Comparison of ENCODE assay signal across 11 cellular contexts in the genomic region with DNA sequence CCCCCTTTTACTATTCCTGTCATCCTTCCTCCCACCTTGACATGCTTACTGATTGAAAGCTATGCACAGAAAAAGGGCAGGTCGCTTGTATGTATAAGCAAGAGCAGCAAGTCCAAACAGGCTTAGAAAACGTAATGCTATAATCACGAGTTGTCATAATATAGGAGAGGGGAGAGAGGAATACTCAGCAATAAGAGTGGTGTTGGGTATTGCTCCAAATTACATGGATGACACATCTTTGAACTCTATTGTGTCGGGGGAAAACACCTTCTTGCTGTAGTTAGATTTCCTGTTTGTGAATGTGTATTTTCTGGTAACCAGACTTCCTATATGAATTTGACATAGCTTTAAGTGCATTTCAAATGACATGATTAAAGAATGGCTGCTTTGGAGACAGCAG. TPM values are rescaled to one million over a fixed set of nuclear protein-coding genes. Genes with fewer than 3 reads are reported as not detected.
DNase-seq lines count a peak whose midpoint lies in the region; ATAC-seq and TF ChIP-seq lines count a peak whose summit lies in the region.
"Had no signal": no experiment of that assay in that cellular context is flagged by ENCODE, and none has a peak within 500 bp of the region (broad histone marks: within the 10 kb centered on the region; RNA-seq: fewer than 3 reads in every experiment).

No MANE protein-coding gene starts in this region.

- H3K4me3 ChIP-seq in psoas muscle = no peak overlapping the region
- H3K4me3 ChIP-seq: tibial artery had no signal

- 73 to 74% (median 74%) methylated on average over 4 of the region's 4 CpGs for WGBS in psoas muscle, 3 donors

- no peak for TF ChIP-seq CTCF in psoas muscle (IDR thresholded peaks at IDR 0.05)

- in situ Hi-C loops in ACHN (cut with HindIII; ENCODE audit: low pct_ligation_motif_present, low pct_unique_long_range_greater_than_20kb, low sequenced_read_pairs) = no loop called here

- H3K27ac ChIP-seq in psoas muscle = peak overlapping the region; percentile 27
- H3K27ac ChIP-seq: tibial artery had no signal

- H3K36me3 ChIP-seq in psoas muscle (ENCODE audit: insufficient read depth in 1 of 2, low read depth in 1 of 2) = no peaks in the 10 kb centered on the region
- H3K36me3 ChIP-seq: tibial artery had no signal

- peaks cover 19% of the 10 kb centered on the region for H3K4me1 ChIP-seq in psoas muscle
- H3K4me1 ChIP-seq: tibial artery had no signal

- intact Hi-C loops in psoas muscle (cut with DNase I) = no loop called here

- no peaks in the 10 kb centered on the region for H3K9me3 ChIP-seq in psoas muscle
- H3K9me3 ChIP-seq: tibial artery had no signal

- H3K27me3 ChIP-seq in psoas muscle (ENCODE audit: insufficient read depth in 3 of 3, low read length in 2 of 3) = no peaks in the 10 kb centered on the region
- H3K27me3 ChIP-seq: tibial artery had no signal

- no peak for DNase-seq in activated CD4-positive, CD25-positive, alpha-beta regulatory T cell treated with anti-CD3 and anti-CD28 coated beads, Interleukin-2, amount 50 U/mL, for 72 hours
- DNase-seq in NCI-H1417 (lab: John Stamatoyannopoulos, UW) = peak in 2 of 3 experiments; percentile 49 to 79
- no peak for DNase-seq in psoas muscle
- no peak for DNase-seq in GM03348 (ENCODE audit: low spot score)
- DNase-seq in CD1c-positive myeloid dendritic cell (ENCODE audit: extremely low spot score) = no peak
- no peak for DNase-seq in ACHN
- DNase-seq: naive thymus-derived CD8-positive, alpha-beta T cell; NCI-H2107; tibial artery had no signal

- ATAC-seq in activated CD4-positive, CD25-positive, alpha-beta regulatory T cell treated with anti-CD3 and anti-CD28 coated beads, Interleukin-2, amount 50 U/mL, for 24 hours = peak; percentile 42 to 62
- ATAC-seq in HG02678 (IDR thresholded peaks at IDR 0.05; ENCODE audit: unreplicated experiment) = peak; percentile 32
- peak in 2 of 4 donors; percentile 31 to 44 for ATAC-seq in psoas muscle
- ATAC-seq: naive thymus-derived CD8-positive, alpha-beta T cell had no signal

RNA-seq across cellular contexts. Expression of a gene that starts 7.5 kb away (rescaled TPM):
- 10 to 100 TPM; 17.8 to 84.1 (median 29.3) TPM for total RNA-seq in psoas muscle
- polyA plus RNA-seq in psoas muscle = 10 to 100 TPM in 2 of 3 donors, 1 to 10 TPM in 1; 5.9 to 50.3 (median 11.0) TPM
- total RNA-seq: naive thymus-derived CD8-positive, alpha-beta T cell had no signal
- polyA plus RNA-seq: naive thymus-derived CD8-positive, alpha-beta T cell had no signal

Comparison
In these comparisons a context has a peak if more than half of its experiments do, and no peak if none do; other contexts are left out.
1. DNase-seq: peak in NCI-H1417 (2 of 3); none in activated CD4-positive, CD25-positive, alpha-beta regulatory T cell treated with anti-CD3 and anti-CD28 coated beads, Interleukin-2, amount 50 U/mL, for 72 hours (single experiment), psoas muscle (0 of 2), GM03348 (single experiment), CD1c-positive myeloid dendritic cell (single experiment) and ACHN (single experiment).